Comparison of ENCODE assay signal across 8 cellular contexts in genomic region chr3:88219138-88219792, GRCh38.
DNase-seq lines count a peak whose midpoint lies in the region; ATAC-seq and TF ChIP-seq lines count a peak whose summit lies in the region.

No MANE protein-coding gene starts in this region.

- no peak overlapping the region for H3K4me2 ChIP-seq in DOHH2 (ENCODE audit: low read length)

- H3K27ac ChIP-seq in DOHH2 (ENCODE audit: low read depth, low read length) (no peak overlapping the region), lung (ENCODE audit: low read depth in 1 of 2, low read length in 1 of 2) (no peak overlapping the region)

- H3K9me3 ChIP-seq in DOHH2 (ENCODE audit: control insufficient read depth, insufficient read depth, low read length) (no peaks in the 10 kb centered on the region), lung (ENCODE audit: control insufficient read depth in 2 of 2, insufficient read depth in 1 of 2, low read length in 1 of 2) (no peaks in the 10 kb centered on the region)

- H3K4me3 ChIP-seq in DOHH2 (ENCODE audit: low read length) (no peak overlapping the region), cardiac fibroblast (replicated peaks in 1 of 2; ENCODE audit: low read depth in 2 of 2, low read length in 2 of 2) (no peak overlapping the region), lung (no peak overlapping the region)

- no peaks in the 10 kb centered on the region for H3K27me3 ChIP-seq in DOHH2 (ENCODE audit: control insufficient read depth, low read length)
- no peaks in the 10 kb centered on the region for H3K27me3 ChIP-seq in lung (ENCODE audit: control insufficient read depth, insufficient read depth)

- TF ChIP-seq CTCF in DOHH2 (IDR thresholded peaks at IDR 0.05; ENCODE audit: low read depth, low read length, poor library complexity, severe bottlenecking) (peak; percentile 75), cardiac fibroblast (IDR thresholded peaks at IDR 0.05; ENCODE audit: low read depth, low read length) (peak; percentile 70), lung (IDR thresholded peaks at IDR 0.05; ENCODE audit: control extremely low read depth, extremely low read depth) (no peak)

- ATAC-seq in GM19395 (IDR thresholded peaks at IDR 0.05; ENCODE audit: unreplicated experiment) (peak; percentile 87), HG03469 (IDR thresholded peaks at IDR 0.05; ENCODE audit: unreplicated experiment) (peak; percentile 86), lung (ENCODE audit: insufficient read depth, low FRiP score) (no peak)

- DNase-seq in NOMO-1 treated with DMSO at 0.1 percent for 48 hours (lab: John Stamatoyannopoulos, UW; ENCODE audit: unreplicated experiment): peak; percentile 4
- peak; percentile 71 to 77 for DNase-seq in cardiac fibroblast (ENCODE audit: low read depth in 2 of 2)
- DNase-seq in lung (ENCODE audit: low spot score): peak; percentile 39
- no peak for DNase-seq in NCI-H187 (lab: John Stamatoyannopoulos, UW)
- DNase-seq in NCI-H1436 (lab: John Stamatoyannopoulos, UW): no peak

- no peaks in the 10 kb centered on the region for H3F3A ChIP-seq in DOHH2 (ENCODE audit: control insufficient read depth, insufficient read depth)

- no peaks in the 10 kb centered on the region for H3K36me3 ChIP-seq in DOHH2 (ENCODE audit: control insufficient read depth, low read length)
- H3K36me3 ChIP-seq in lung (ENCODE audit: control insufficient read depth in 2 of 2, insufficient read depth in 2 of 2, low read length in 2 of 2): no peaks in the 10 kb centered on the region

- no peaks in the 10 kb centered on the region for H3K9me2 ChIP-seq in DOHH2 (replicated peaks; ENCODE audit: control insufficient read depth, low read length)

- no peaks in the 10 kb centered on the region for H4K20me1 ChIP-seq in DOHH2 (ENCODE audit: control insufficient read depth, insufficient read depth, low read depth, low read length)

- 0 out of 2 replicates have a peak, but pooled peaks cover 2% of the 10 kb centered on the region for H3K4me1 ChIP-seq in DOHH2 (ENCODE audit: control insufficient read depth, low read length)
- H3K4me1 ChIP-seq in lung (ENCODE audit: control insufficient read depth in 2 of 2, insufficient read depth in 2 of 2, low read length in 2 of 2): no peaks in the 10 kb centered on the region

- no peaks in the 10 kb centered on the region for H3K79me2 ChIP-seq in DOHH2 (ENCODE audit: control insufficient read depth, low read length)

- WGBS in lung, 2 donors: 13 to 19% methylated on average over 7 of the region's 7 CpGs

Comparison
In these comparisons a context has a peak if more than half of its experiments do, and no peak if none do; other contexts are left out.
1. DNase-seq: peak in NOMO-1 treated with DMSO at 0.1 percent for 48 hours (single experiment), cardiac fibroblast (2 of 2) and lung (single experiment); none in NCI-H187 (0 of 2) and NCI-H1436 (single experiment).